8 cellular contexts compared by ENCODE assay signal in the genomic region with DNA sequence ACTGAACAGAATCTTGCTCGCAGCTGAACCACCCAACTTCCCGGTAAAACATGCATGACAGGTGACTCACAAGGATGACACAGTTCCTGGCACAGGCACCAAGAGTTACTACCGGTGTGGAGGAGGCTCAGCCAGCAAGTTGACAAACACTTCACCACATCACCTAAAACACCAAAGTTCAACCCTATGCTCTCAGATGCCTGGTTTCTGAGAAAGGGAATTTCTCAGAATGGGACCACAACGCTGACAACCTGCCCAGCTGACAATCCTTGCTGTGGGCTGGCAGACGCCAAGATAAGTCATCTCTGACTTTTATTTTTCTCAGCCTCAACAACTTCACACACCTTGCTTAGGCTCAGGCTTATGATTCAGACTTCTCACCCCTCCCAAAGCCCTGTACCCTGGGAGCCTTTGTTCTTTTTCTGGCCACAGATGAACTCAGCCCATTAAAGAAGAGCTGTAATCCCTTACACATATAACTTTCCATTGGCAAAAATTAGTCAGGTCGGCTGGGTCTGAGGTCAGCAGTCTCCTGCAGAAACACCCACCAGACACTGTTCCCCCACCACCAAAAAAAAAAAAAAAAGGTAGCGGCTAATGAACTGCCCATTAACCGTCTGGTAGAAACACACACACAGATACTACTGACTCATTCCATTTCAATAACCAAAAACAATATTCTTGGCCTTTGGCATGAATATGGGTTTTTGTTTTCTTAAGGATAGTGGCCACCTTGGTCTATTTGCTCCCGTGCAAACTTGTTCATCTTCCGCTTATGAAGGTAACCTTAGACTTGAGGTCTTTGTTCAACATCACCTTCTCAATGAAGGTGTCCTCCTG.
DNase-seq lines count a peak whose midpoint lies in the region; ATAC-seq lines count a peak whose summit lies in the region.

No MANE protein-coding gene starts in this region.

- ATAC-seq in HG03442 (IDR thresholded peaks at IDR 0.05; ENCODE audit: unreplicated experiment) = peak; percentile 64

- DNase-seq in activated CD4-positive, alpha-beta T cell treated with anti-CD3 and anti-CD28 coated beads for 48 hours = peak; percentile 87
- DNase-seq in effector CD4-positive, alpha-beta T cell = peak; percentile 47
- peak; percentile 72 to 81 for DNase-seq in stimulated activated CD4-positive, alpha-beta T cell treated with anti-CD3 and anti-CD28 coated beads, Interleukin-15, amount 100 ng/mL, for 48 hours (ENCODE audit: low read depth in 2 of 2)
- DNase-seq in NCI-H2227 treated with DMSO at 0.1 percent for 48 hours (lab: John Stamatoyannopoulos, UW) = no peak
- DNase-seq in cerebellar nuclear complex (lab: John Stamatoyannopoulos, UW) = no peak
- no peak for DNase-seq in NCI-H2227 (lab: John Stamatoyannopoulos, UW; ENCODE audit: unreplicated experiment)
- no peak for DNase-seq in NCI-H146 (lab: John Stamatoyannopoulos, UW)

Comparison
In these comparisons a context has a peak if more than half of its experiments do, and no peak if none do; other contexts are left out.
1. DNase-seq: peak in activated CD4-positive, alpha-beta T cell treated with anti-CD3 and anti-CD28 coated beads for 48 hours (single experiment), effector CD4-positive, alpha-beta T cell (single experiment) and stimulated activated CD4-positive, alpha-beta T cell treated with anti-CD3 and anti-CD28 coated beads, Interleukin-15, amount 100 ng/mL, for 48 hours (2 of 2); none in NCI-H2227 treated with DMSO at 0.1 percent for 48 hours (single experiment), cerebellar nuclear complex (0 of 2), NCI-H2227 (single experiment) and NCI-H146 (single experiment).